Comparison of ENCODE assay signal across 29 cellular contexts in the genomic region with DNA sequence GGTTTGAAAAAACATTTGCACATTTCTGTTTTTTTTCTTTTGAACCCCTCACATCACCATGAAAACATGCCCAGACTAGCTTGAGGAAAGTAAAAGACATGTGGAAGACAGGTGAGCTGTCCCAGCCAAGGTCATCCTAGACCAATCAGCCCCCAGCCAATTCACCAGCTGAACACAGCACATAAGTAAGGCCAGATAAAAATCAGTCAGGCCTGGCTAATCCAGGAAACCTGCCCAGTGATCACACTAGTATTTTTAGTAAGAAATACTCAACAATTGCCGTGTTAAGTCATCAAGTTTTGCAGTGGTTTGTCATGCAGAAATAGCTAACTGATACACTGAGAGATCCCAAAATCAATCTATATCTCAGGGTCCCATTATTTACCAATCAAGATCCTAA. TPM values are rescaled to one million over a fixed set of nuclear protein-coding genes. Genes with fewer than 3 reads are reported as not detected.
"Had no signal": no experiment of that assay in that cellular context is flagged by ENCODE, and none has a peak within 500 bp of the region (broad histone marks: within the 10 kb centered on the region; RNA-seq: fewer than 3 reads in every experiment).

No MANE protein-coding gene starts in this region.

- H3K4me3 Mint-ChIP-seq: activated CD8-positive, alpha-beta T cell treated with anti-CD3 and anti-CD28 coated beads, Interleukin-2, amount 10 ng/mL, durations not matched to agents 7 days and 5 days; activated naive CD8-positive, alpha-beta T cell treated with anti-CD3 and anti-CD28 coated beads, Interleukin-2, amount 50 U/mL, for 24 hours; activated T-cell treated with anti-CD3 and anti-CD28 coated beads, Interleukin-2, amount 50 U/mL, for 4 hours; T-helper 1 cell treated with Interleukin-12 subunit alpha and Interleukin-12 subunit beta and Interleukin-4 antibody, amounts not matched to agents 30 μg/mL and 1 μg/mL, for 36 hours; WTC11 had no signal

- H3K27ac Mint-ChIP-seq: activated CD8-positive, alpha-beta T cell treated with anti-CD3 and anti-CD28 coated beads, Interleukin-2, amount 10 ng/mL, durations not matched to agents 7 days and 5 days; activated naive CD4-positive, alpha-beta T cell treated with anti-CD3 and anti-CD28 coated beads, Interleukin-2, amount 50 U/mL, for 72 hours; activated naive CD8-positive, alpha-beta T cell treated with anti-CD3 and anti-CD28 coated beads, Interleukin-2, amount 50 U/mL, for 24 hours; T-helper 1 cell treated with Interleukin-12 subunit alpha and Interleukin-12 subunit beta and Interleukin-4 antibody, amounts not matched to agents 30 μg/mL and 1 μg/mL, for 36 hours had no signal

- H3K36me3 ChIP-seq: ascending aorta, cardiac muscle cell, Peyer's patch, SJSA1 had no signal

- H3K9me3 ChIP-seq: ascending aorta, body of pancreas, Peyer's patch, SJSA1 had no signal

- DNase-seq: activated CD4-positive, alpha-beta T cell treated with anti-CD3 and anti-CD28 coated beads for 48 hours; activated CD4-positive, alpha-beta T cell treated with anti-CD3 and anti-CD28 coated beads, Interleukin-2, amount 50 U/mL, for 4 hours; activated CD4-positive, CD25-positive, alpha-beta regulatory T cell treated with anti-CD3 and anti-CD28 coated beads, Interleukin-2, amount 50 U/mL, for 72 hours; activated CD8-positive, alpha-beta T cell treated with anti-CD3 and anti-CD28 coated beads, Interleukin-2, amount 10 ng/mL, durations not matched to agents 7 days and 5 days; activated effector memory CD4-positive, alpha-beta T cell treated with anti-CD3 and anti-CD28 coated beads, Interleukin-2, amount 50 U/mL, for 16 hours; activated naive CD4-positive, alpha-beta T cell treated with Interleukin-2 at 50 U/mL for 16 hours; activated naive CD8-positive, alpha-beta T cell treated with anti-CD3 and anti-CD28 coated beads, Interleukin-2, amount 50 U/mL, for 24 hours; activated T-cell treated with anti-CD3 and anti-CD28 coated beads, Interleukin-2, amount 50 U/mL, for 4 hours; amniotic stem cell; body of pancreas; MV-4-11; NCI-H1092 treated with DMSO at 0.1 percent for 48 hours; NCI-H1436; NCI-H1694 treated with DMSO at 0.1 percent for 48 hours; NCI-H2029 treated with DMSO at 0.1 percent for 48 hours; NCI-H510A treated with DMSO at 0.1 percent for 48 hours; NCI-H69; Peyer's patch; SHP77 had no signal

- H3K36me3 Mint-ChIP-seq: activated naive CD4-positive, alpha-beta T cell treated with anti-CD3 and anti-CD28 coated beads, Interleukin-2, amount 50 U/mL, for 72 hours; WTC11 had no signal

- H3K9ac ChIP-seq: KMS-11 had no signal

- H3K27ac ChIP-seq: ascending aorta, body of pancreas, cardiac muscle cell, KMS-11, Peyer's patch, RWPE1, SJSA1 had no signal

- H3K4me1 Mint-ChIP-seq: activated naive CD8-positive, alpha-beta T cell treated with anti-CD3 and anti-CD28 coated beads, Interleukin-2, amount 50 U/mL, for 24 hours had no signal

- H3K9me3 Mint-ChIP-seq: activated naive CD8-positive, alpha-beta T cell treated with anti-CD3 and anti-CD28 coated beads, Interleukin-2, amount 50 U/mL, for 24 hours; activated T-cell treated with anti-CD3 and anti-CD28 coated beads, Interleukin-2, amount 50 U/mL, for 4 hours; T-helper 1 cell treated with Interleukin-12 subunit alpha and Interleukin-12 subunit beta and Interleukin-4 antibody, amounts not matched to agents 30 μg/mL and 1 μg/mL, for 36 hours; WTC11 had no signal

- ATAC-seq: activated CD8-positive, alpha-beta T cell treated with anti-CD3 and anti-CD28 coated beads, Interleukin-2, amount 10 ng/mL, durations not matched to agents 7 days and 5 days; activated naive CD4-positive, alpha-beta T cell treated with anti-CD3 and anti-CD28 coated beads, Interleukin-2, amount 50 U/mL, for 72 hours; activated naive CD8-positive, alpha-beta T cell treated with anti-CD3 and anti-CD28 coated beads, Interleukin-2, amount 50 U/mL, for 24 hours; activated T-cell treated with anti-CD3 and anti-CD28 coated beads, Interleukin-2, amount 50 U/mL, for 4 hours; body of pancreas; SK-N-SH treated with all-trans-retinoic acid at 6 μM for 48 hours; WTC11 had no signal

- H3K4me1 ChIP-seq: ascending aorta, body of pancreas, Peyer's patch, SJSA1 had no signal

- H3K27me3 ChIP-seq: ascending aorta, body of pancreas, cardiac muscle cell, Peyer's patch, SJSA1 had no signal

- H3K4me3 ChIP-seq: ascending aorta, body of pancreas, cardiac muscle cell, Peyer's patch, SJSA1 had no signal

- H3K4me2 ChIP-seq: KMS-11 had no signal

RNA-seq across cellular contexts. Expression of a gene that starts 4.4 kb away (rescaled TPM):
- total RNA-seq: activated CD8-positive, alpha-beta T cell treated with anti-CD3 and anti-CD28 coated beads, Interleukin-2, amount 10 ng/mL, durations not matched to agents 7 days and 5 days; activated naive CD4-positive, alpha-beta T cell treated with anti-CD3 and anti-CD28 coated beads, Interleukin-2, amount 50 U/mL, for 72 hours; activated T-cell treated with anti-CD3 and anti-CD28 coated beads, Interleukin-2, amount 50 U/mL, for 4 hours; ascending aorta; body of pancreas; cardiac muscle cell; MCF 10A; Peyer's patch; SJSA1; WTC11 had no signal
- polyA plus RNA-seq: cardiac muscle cell had no signal

RNA-seq across cellular contexts. Expression of a gene that starts 21.4 kb away (rescaled TPM):
- total RNA-seq: activated CD8-positive, alpha-beta T cell treated with anti-CD3 and anti-CD28 coated beads, Interleukin-2, amount 10 ng/mL, durations not matched to agents 7 days and 5 days; activated naive CD4-positive, alpha-beta T cell treated with anti-CD3 and anti-CD28 coated beads, Interleukin-2, amount 50 U/mL, for 72 hours; activated T-cell treated with anti-CD3 and anti-CD28 coated beads, Interleukin-2, amount 50 U/mL, for 4 hours; ascending aorta; body of pancreas; cardiac muscle cell; MCF 10A; Peyer's patch; SJSA1; WTC11 had no signal

RNA-seq across cellular contexts. Expression of a gene that starts 26.7 kb away (rescaled TPM):
- total RNA-seq: activated CD8-positive, alpha-beta T cell treated with anti-CD3 and anti-CD28 coated beads, Interleukin-2, amount 10 ng/mL, durations not matched to agents 7 days and 5 days; activated naive CD4-positive, alpha-beta T cell treated with anti-CD3 and anti-CD28 coated beads, Interleukin-2, amount 50 U/mL, for 72 hours; activated T-cell treated with anti-CD3 and anti-CD28 coated beads, Interleukin-2, amount 50 U/mL, for 4 hours; ascending aorta; body of pancreas; cardiac muscle cell; MCF 10A; Peyer's patch; SJSA1; WTC11 had no signal
- polyA plus RNA-seq: cardiac muscle cell had no signal

RNA-seq across cellular contexts. Expression of a gene that starts 41.6 kb away (rescaled TPM):
- total RNA-seq: activated CD8-positive, alpha-beta T cell treated with anti-CD3 and anti-CD28 coated beads, Interleukin-2, amount 10 ng/mL, durations not matched to agents 7 days and 5 days; activated naive CD4-positive, alpha-beta T cell treated with anti-CD3 and anti-CD28 coated beads, Interleukin-2, amount 50 U/mL, for 72 hours; activated T-cell treated with anti-CD3 and anti-CD28 coated beads, Interleukin-2, amount 50 U/mL, for 4 hours; ascending aorta; cardiac muscle cell; MCF 10A; Peyer's patch; SJSA1; WTC11 had no signal
- polyA plus RNA-seq: cardiac muscle cell had no signal
